Comparison of ENCODE assay signal across 8 cellular contexts in genomic region chr22:46592390-46592872, GRCh38. TPM values are rescaled to one million over a fixed set of nuclear protein-coding genes. Genes with fewer than 3 reads are reported as not detected.
DNase-seq lines count a peak whose midpoint lies in the region; ATAC-seq, FAIRE-seq and TF ChIP-seq lines count a peak whose summit lies in the region.

No MANE protein-coding gene starts in this region.

- H3K36me3 ChIP-seq in BLaER1 treated with 17β-estradiol and CSF1 and Interleukin-3, amounts not matched to agents 10 nM and 100 nM, result no peaks in the 10 kb centered on the region; a peak in 1 of 22 replicates
- H3K36me3 ChIP-seq in naive thymus-derived CD4-positive, alpha-beta T cell (ENCODE audit: control insufficient read depth in 2 of 3, insufficient read depth in 3 of 3, low read length in 3 of 3), result no peaks in the 10 kb centered on the region

- H3K36me3 Mint-ChIP-seq in naive thymus-derived CD4-positive, alpha-beta T cell, result no peaks in the 10 kb centered on the region

- H3K4me3 Mint-ChIP-seq in naive thymus-derived CD4-positive, alpha-beta T cell, result peak overlapping the region; percentile 39 to 86 (median 77)

- H3K27me3 Mint-ChIP-seq in naive thymus-derived CD4-positive, alpha-beta T cell, result no peaks in the 10 kb centered on the region

- CTCF ChIA-PET in naive thymus-derived CD4-positive, alpha-beta T cell (lab: Charles Lee), result no interaction called here

- peak overlapping the region; percentile 67 to 84 (median 74) for H3K9ac ChIP-seq in BLaER1 treated with 17β-estradiol and CSF1 and Interleukin-3, amounts not matched to agents 10 nM and 100 nM

- no peak for FAIRE-seq in urothelium cell line (lab: Jason Lieb, UNC)

- intact Hi-C loops in naive thymus-derived CD4-positive, alpha-beta T cell (cut with micrococcal nuclease), result loop anchor here (1.0 to 2.0 kb wide), 2 partner anchors 20 to 22 kb away; no protein-coding TSS in a partner anchor

- TF ChIP-seq CTCF in cardiac fibroblast (IDR thresholded peaks at IDR 0.05; ENCODE audit: low read depth, low read length), result no peak

- H3K27me3 ChIP-seq in BLaER1 treated with 17β-estradiol and CSF1 and Interleukin-3, amounts not matched to agents 10 nM and 100 nM, result peaks cover 0 to 14% (median 0%) of the 10 kb centered on the region in 11 experiments; a peak in 5 of 22 replicates
- no peaks in the 10 kb centered on the region for H3K27me3 ChIP-seq in naive thymus-derived CD4-positive, alpha-beta T cell (ENCODE audit: control insufficient read depth in 2 of 2, insufficient read depth in 2 of 2, low read length in 2 of 2)

- H3K4me1 ChIP-seq in BLaER1 treated with 17β-estradiol and CSF1 and Interleukin-3, amounts not matched to agents 10 nM and 100 nM, result peaks cover 89 to 100% (median 97%) of the 10 kb centered on the region in 10 experiments
- H3K4me1 ChIP-seq in naive thymus-derived CD4-positive, alpha-beta T cell (ENCODE audit: control insufficient read depth in 2 of 2, insufficient read depth in 2 of 2, low read length in 2 of 2), result peaks cover 14 to 15% of the 10 kb centered on the region in 2 donors

- H3K27ac ChIP-seq in BLaER1 treated with 17β-estradiol and CSF1 and Interleukin-3, amounts not matched to agents 10 nM and 100 nM, result peak overlapping the region; percentile 71 to 95 (median 85)
- H3K27ac ChIP-seq in naive thymus-derived CD4-positive, alpha-beta T cell (ENCODE audit: low read depth, low read length), result no peak overlapping the region

- peak overlapping the region in 7 of 9 donors; percentile 22 to 89 (median 58) for H3K27ac Mint-ChIP-seq in naive thymus-derived CD4-positive, alpha-beta T cell

- H4K20me1 ChIP-seq in BLaER1 treated with 17β-estradiol and CSF1 and Interleukin-3, amounts not matched to agents 10 nM and 100 nM, result peaks cover 0 to 31% (median 2%) of the 10 kb centered on the region in 11 experiments; a peak in 12 of 22 replicates

- no peaks in the 10 kb centered on the region for H3K9me3 Mint-ChIP-seq in naive thymus-derived CD4-positive, alpha-beta T cell

- peak; percentile 51 for DNase-seq in SIG-M5 (lab: John Stamatoyannopoulos, UW)
- DNase-seq in cardiac fibroblast (ENCODE audit: low read depth in 2 of 2), result peak; percentile 47 to 68
- DNase-seq in naive thymus-derived CD4-positive, alpha-beta T cell, result peak in 5 of 9 donors; percentile 38 to 59 (median 40)
- DNase-seq in urothelium cell line (ENCODE audit: low spot score), result peak; percentile 90
- no peak for DNase-seq in NCI-H1436 (lab: John Stamatoyannopoulos, UW)
- no peak for DNase-seq in NCI-H69 (lab: John Stamatoyannopoulos, UW)

- H3K9me3 ChIP-seq in BLaER1 treated with 17β-estradiol and CSF1 and Interleukin-3, amounts not matched to agents 10 nM and 100 nM (replicated peaks in 1 of 11), result no peaks in the 10 kb centered on the region
- no peaks in the 10 kb centered on the region for H3K9me3 ChIP-seq in naive thymus-derived CD4-positive, alpha-beta T cell (ENCODE audit: control insufficient read depth in 2 of 3, low read length in 3 of 3)

- peak overlapping the region; percentile 2 to 70 (median 46); a peak in 16 of 20 replicates for H3K4me3 ChIP-seq in BLaER1 treated with 17β-estradiol and CSF1 and Interleukin-3, amounts not matched to agents 10 nM and 100 nM
- H3K4me3 ChIP-seq in cardiac fibroblast (replicated peaks in 1 of 2; ENCODE audit: low read depth in 2 of 2, low read length in 2 of 2), result peak overlapping the region in 1 of 2 donors; percentile 30
- no peak overlapping the region for H3K4me3 ChIP-seq in naive thymus-derived CD4-positive, alpha-beta T cell (ENCODE audit: low read length)

- peak; percentile 53 for ATAC-seq in GM21723 (IDR thresholded peaks at IDR 0.05; ENCODE audit: unreplicated experiment)
- peak; percentile 49 for ATAC-seq in naive thymus-derived CD4-positive, alpha-beta T cell

- H3K4me2 ChIP-seq in BLaER1 treated with 17β-estradiol and CSF1 and Interleukin-3, amounts not matched to agents 10 nM and 100 nM, result peak overlapping the region; percentile 87 to 100 (median 98)

- H3K4me1 Mint-ChIP-seq in naive thymus-derived CD4-positive, alpha-beta T cell, result peaks cover 3 to 39% (median 21%) of the 10 kb centered on the region in 7 donors

- POLR2A ChIA-PET in naive thymus-derived CD4-positive, alpha-beta T cell (lab: Charles Lee), result no interaction called here

RNA-seq across cellular contexts. Expression of gene GRAMD4, which starts 27.8 kb away (rescaled TPM):
- 10 to 100 TPM; 13.9 to 48.5 (median 15.6) TPM for total RNA-seq in naive thymus-derived CD4-positive, alpha-beta T cell
- polyA plus RNA-seq in naive thymus-derived CD4-positive, alpha-beta T cell, result 1 to 10 TPM; 2.1 to 2.8 TPM

RNA-seq across cellular contexts. Expression of gene CELSR1, which starts 55.0 kb away (rescaled TPM):
- 1 to 10 TPM in 2 of 5 experiments, under 1 TPM in 3; 0.36 to 4.7 (median 0.97) TPM for total RNA-seq in naive thymus-derived CD4-positive, alpha-beta T cell
- polyA plus RNA-seq in naive thymus-derived CD4-positive, alpha-beta T cell, result 1 to 10 TPM in 1 of 2 donors, under 1 TPM in 1; 0.45 to 1.1 TPM

Comparison
In these comparisons a context has a peak if more than half of its experiments do, and no peak if none do; other contexts are left out.
1. DNase-seq: peak in SIG-M5 (single experiment), cardiac fibroblast (2 of 2), naive thymus-derived CD4-positive, alpha-beta T cell (5 of 9) and urothelium cell line (single experiment); none in NCI-H1436 (single experiment) and NCI-H69 (single experiment).